ENCODE assay signal across 8 cellular contexts in the genomic region with DNA sequence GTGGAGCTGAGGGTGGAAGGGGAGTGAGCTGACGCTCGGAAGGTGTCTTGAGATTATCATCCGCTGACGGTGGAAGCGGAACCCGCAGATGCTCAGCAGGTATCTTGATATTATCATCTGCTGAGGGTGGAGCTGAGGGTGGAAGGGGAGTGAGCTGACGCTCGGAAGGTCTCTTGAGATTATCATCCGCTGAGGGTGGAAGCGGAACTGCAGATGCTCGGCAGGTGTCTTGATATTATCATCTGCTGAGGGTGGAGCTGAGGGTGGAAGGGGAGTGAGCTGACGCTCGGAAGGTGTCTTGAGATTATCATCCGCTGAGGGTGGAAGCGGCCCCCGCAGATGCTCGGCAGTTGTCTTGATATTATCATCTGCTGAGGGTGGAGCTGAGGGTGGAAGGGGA. TPM values are rescaled to one million over a fixed set of nuclear protein-coding genes. Genes with fewer than 3 reads are reported as not detected.
DNase-seq lines count a peak whose midpoint lies in the region; ATAC-seq lines count a peak whose summit lies in the region.
"Not testable (repeated sequence)": the region's sequence is repeated elsewhere in the genome, so short reads cannot be mapped to it uniquely, and the experiment has no call there.
"Had no signal": no experiment of that assay in that cellular context is flagged by ENCODE, and none has a peak within 500 bp of the region (broad histone marks: within the 10 kb centered on the region; RNA-seq: fewer than 3 reads in every experiment).

No MANE protein-coding gene starts in this region.

- CTCF ChIA-PET in activated CD4-positive, alpha-beta T cell treated with anti-CD3 and anti-CD28 coated beads, Interleukin-2, amount 10 ng/mL, durations not matched to agents 7 days and 5 days (lab: Charles Lee); activated naive CD4-positive, alpha-beta T cell treated with anti-CD3 and anti-CD28 coated beads, Interleukin-2, amount 10 ng/mL, durations not matched to agents 7 days and 5 days (lab: Charles Lee): not testable (repeated sequence)

- not testable (repeated sequence) for H3K36me3 Mint-ChIP-seq in activated CD4-positive, alpha-beta T cell treated with anti-CD3 and anti-CD28 coated beads, Interleukin-2, amount 10 ng/mL, durations not matched to agents 7 days and 5 days (ENCODE audit: low read depth); activated T-cell treated with anti-CD3 and anti-CD28 coated beads, Interleukin-2, amount 50 U/mL, for 4 hours (ENCODE audit: insufficient read depth); activated naive CD4-positive, alpha-beta T cell treated with anti-CD3 and anti-CD28 coated beads, Interleukin-2, amount 10 ng/mL, durations not matched to agents 7 days and 5 days; memory B cell

- DNase-seq in Jurkat, Clone E6-1 (ENCODE audit: low read depth, low spot score): peak; percentile 83
- peak; percentile 16 to 58 (median 28) for DNase-seq in T-helper 1 cell
- peak; percentile 42 for DNase-seq in activated CD4-positive, alpha-beta T cell treated with anti-CD3 and anti-CD28 coated beads, Interleukin-2, amount 10 ng/mL, durations not matched to agents 7 days and 5 days
- DNase-seq in activated T-cell treated with anti-CD3 and anti-CD28 coated beads, Interleukin-2, amount 50 U/mL, for 4 hours: peak; percentile 43
- DNase-seq in activated naive CD4-positive, alpha-beta T cell treated with anti-CD3 and anti-CD28 coated beads, Interleukin-2, amount 10 ng/mL, durations not matched to agents 7 days and 5 days: peak; percentile 42
- peak in 1 of 2 donors; percentile 29 for DNase-seq in memory B cell (ENCODE audit: low spot score in 2 of 2)
- DNase-seq in stimulated activated CD8-positive, alpha-beta memory T cell treated with anti-CD3 and anti-CD28 coated beads, Interleukin-15, amount 100 ng/mL, for 1 hour (ENCODE audit: low read depth): peak; percentile 1

- not testable (repeated sequence) for H3K4me1 Mint-ChIP-seq in activated CD4-positive, alpha-beta T cell treated with anti-CD3 and anti-CD28 coated beads, Interleukin-2, amount 10 ng/mL, durations not matched to agents 7 days and 5 days; activated T-cell treated with anti-CD3 and anti-CD28 coated beads, Interleukin-2, amount 50 U/mL, for 4 hours (ENCODE audit: low read depth); activated naive CD4-positive, alpha-beta T cell treated with anti-CD3 and anti-CD28 coated beads, Interleukin-2, amount 10 ng/mL, durations not matched to agents 7 days and 5 days; memory B cell

- ATAC-seq in activated T-cell treated with anti-CD3 and anti-CD28 coated beads, Interleukin-2, amount 50 U/mL, for 4 hours; memory B cell (ENCODE audit: low read depth): not testable (repeated sequence)

- not testable (repeated sequence) for H3K27me3 Mint-ChIP-seq in activated CD4-positive, alpha-beta T cell treated with anti-CD3 and anti-CD28 coated beads, Interleukin-2, amount 10 ng/mL, durations not matched to agents 7 days and 5 days; activated T-cell treated with anti-CD3 and anti-CD28 coated beads, Interleukin-2, amount 50 U/mL, for 4 hours (ENCODE audit: low read depth); activated naive CD4-positive, alpha-beta T cell treated with anti-CD3 and anti-CD28 coated beads, Interleukin-2, amount 10 ng/mL, durations not matched to agents 7 days and 5 days; memory B cell

- H3K27ac Mint-ChIP-seq in activated CD4-positive, alpha-beta T cell treated with anti-CD3 and anti-CD28 coated beads, Interleukin-2, amount 10 ng/mL, durations not matched to agents 7 days and 5 days: peak overlapping the region; percentile 50
- H3K27ac Mint-ChIP-seq in activated naive CD4-positive, alpha-beta T cell treated with anti-CD3 and anti-CD28 coated beads, Interleukin-2, amount 10 ng/mL, durations not matched to agents 7 days and 5 days: peak overlapping the region; percentile 78
- H3K27ac Mint-ChIP-seq in memory B cell: peak overlapping the region; percentile 94

- H3K9me3 Mint-ChIP-seq in activated CD4-positive, alpha-beta T cell treated with anti-CD3 and anti-CD28 coated beads, Interleukin-2, amount 10 ng/mL, durations not matched to agents 7 days and 5 days; activated T-cell treated with anti-CD3 and anti-CD28 coated beads, Interleukin-2, amount 50 U/mL, for 4 hours; activated naive CD4-positive, alpha-beta T cell treated with anti-CD3 and anti-CD28 coated beads, Interleukin-2, amount 10 ng/mL, durations not matched to agents 7 days and 5 days; memory B cell: not testable (repeated sequence)

- POLR2A ChIA-PET in activated CD4-positive, alpha-beta T cell treated with anti-CD3 and anti-CD28 coated beads, Interleukin-2, amount 10 ng/mL, durations not matched to agents 7 days and 5 days (lab: Charles Lee): not testable (repeated sequence)

- H3K4me3 Mint-ChIP-seq in activated CD4-positive, alpha-beta T cell treated with anti-CD3 and anti-CD28 coated beads, Interleukin-2, amount 10 ng/mL, durations not matched to agents 7 days and 5 days: peak overlapping the region; percentile 14
- peak overlapping the region; percentile 46 for H3K4me3 Mint-ChIP-seq in activated T-cell treated with anti-CD3 and anti-CD28 coated beads, Interleukin-2, amount 50 U/mL, for 4 hours
- not testable (repeated sequence) for H3K4me3 Mint-ChIP-seq in activated naive CD4-positive, alpha-beta T cell treated with anti-CD3 and anti-CD28 coated beads, Interleukin-2, amount 10 ng/mL, durations not matched to agents 7 days and 5 days
- H3K4me3 Mint-ChIP-seq in memory B cell: peak overlapping the region; percentile 59

- not testable (repeated sequence) for H3K4me3 ChIP-seq in Jurkat, Clone E6-1 (ENCODE audit: low read length)

RNA-seq across cellular contexts. Expression of a gene that starts 23.6 kb away (rescaled TPM):
- 1.5 TPM for polyA plus RNA-seq in Jurkat, Clone E6-1 (2012; ENCODE audit: insufficient read depth, insufficient read length)
- 1 to 10 TPM; 1.7 to 2.4 TPM for total RNA-seq in activated CD4-positive, alpha-beta T cell treated with anti-CD3 and anti-CD28 coated beads, Interleukin-2, amount 10 ng/mL, durations not matched to agents 7 days and 5 days
- under 1 TPM; 0.53 to 0.84 (median 0.55) TPM for total RNA-seq in activated T-cell treated with anti-CD3 and anti-CD28 coated beads, Interleukin-2, amount 50 U/mL, for 4 hours
- total RNA-seq: H4 had no signal
